16 cellular contexts compared by ENCODE assay signal in the genomic region with DNA sequence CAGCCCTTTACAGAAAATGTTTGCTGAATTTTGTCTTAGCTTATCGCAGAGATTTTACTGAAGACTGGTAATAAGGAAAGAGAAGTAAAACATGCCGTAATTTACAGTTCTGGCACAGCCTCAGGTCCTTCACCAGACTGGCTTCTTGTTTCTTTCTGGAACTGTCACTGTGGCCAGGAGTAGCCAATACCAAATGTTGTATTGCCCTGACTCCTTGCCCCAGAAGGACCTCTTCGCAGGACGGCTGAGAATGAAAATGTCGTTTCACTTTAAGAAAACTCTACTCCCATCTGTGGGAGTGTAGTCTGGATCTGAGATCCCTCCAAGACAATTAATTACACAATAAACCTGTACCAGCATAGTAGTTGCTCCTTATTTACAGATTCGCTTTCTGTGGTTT.
"Had no signal": no experiment of that assay in that cellular context is flagged by ENCODE, and none has a peak within 500 bp of the region (broad histone marks: within the 10 kb centered on the region; RNA-seq: fewer than 3 reads in every experiment).

No MANE protein-coding gene starts in this region.

- H3K27ac ChIP-seq: brain microvascular endothelial cell, left lung, tibial artery had no signal

- FAIRE-seq: islet of Langerhans, small intestine had no signal

- H3K36me3 ChIP-seq: brain microvascular endothelial cell, left lung, tibial artery had no signal

- DNase-seq: activated CD4-positive, alpha-beta T cell treated with anti-CD3 and anti-CD28 coated beads for 1 hour; activated CD4-positive, alpha-beta T cell treated with anti-CD3 and anti-CD28 coated beads, Interleukin-2, amount 50 U/mL, for 48 hours; activated effector memory CD4-positive, alpha-beta T cell treated with anti-CD3 and anti-CD28 coated beads, Interleukin-2, amount 50 U/mL, for 16 hours; activated T-cell treated with anti-CD3 and anti-CD28 coated beads, Interleukin-2, amount 50 U/mL, for 4 hours; brain microvascular endothelial cell; dermis blood vessel endothelial cell; foreskin melanocyte; head of caudate nucleus; left lung; retina; small intestine; tibial artery had no signal

- H3K27me3 ChIP-seq: brain microvascular endothelial cell, left lung, tibial artery had no signal

- H3K9me3 ChIP-seq: left lung, tibial artery had no signal

- ATAC-seq: activated naive CD4-positive, alpha-beta T cell treated with anti-CD3 and anti-CD28 coated beads, Interleukin-2, amount 50 U/mL, for 72 hours; activated T-cell treated with anti-CD3 and anti-CD28 coated beads, Interleukin-2, amount 50 U/mL, for 4 hours; esophagus mucosa; left lung; stimulated activated memory B cell treated with anti-CD40 and anti-IgM and Interleukin-4, amounts not matched to agents 10 μg/mL and 1 μg/mL and 100 μg/mL, for 72 hours had no signal

- H3K4me3 ChIP-seq: left lung, tibial artery had no signal

- H3K4me1 ChIP-seq: left lung, tibial artery had no signal
